In genomic region chr2:151946856-151947523, GRCh38 we compare ENCODE assay signal across 8 cellular contexts.
A peak's percentile ranks its signal among the peaks of the same experiment; 100 is the strongest.
DNase-seq lines count a peak whose midpoint lies in the region; ATAC-seq, FAIRE-seq and TF ChIP-seq lines count a peak whose summit lies in the region.

No MANE protein-coding gene starts in this region.

- POLR2A ChIA-PET in BJ (lab: Charles Lee): no interaction called here

- peak; percentile 78 for ATAC-seq in GM18909 (IDR thresholded peaks at IDR 0.05; ENCODE audit: poor library complexity, unreplicated experiment)
- ATAC-seq in HG03558 (IDR thresholded peaks at IDR 0.05; ENCODE audit: extremely low read depth, unreplicated experiment): peak; percentile 46
- ATAC-seq in lower lobe of right lung: peak; percentile 83 to 84
- ATAC-seq in HG02885 (IDR thresholded peaks at IDR 0.05; ENCODE audit: poor library complexity, unreplicated experiment): no peak

- H3K27ac ChIP-seq in SJCRH30 (no peak overlapping the region), lower lobe of right lung (no peak overlapping the region)

- DNase-seq in BJ (ENCODE audit: low read depth): no peak
- peak; percentile 60 to 79 for DNase-seq in SJCRH30
- peak; percentile 16 to 42 for DNase-seq in dermis microvascular lymphatic vessel endothelial cell (ENCODE audit: low read depth in 2 of 2)
- no peak for DNase-seq in lower lobe of right lung
- DNase-seq in urothelium cell line (ENCODE audit: low spot score): peak; percentile 27

- intact Hi-C loops in lower lobe of right lung (cut with DNase I): no loop called here

- no peak for FAIRE-seq in urothelium cell line (lab: Jason Lieb, UNC)

- no peaks in the 10 kb centered on the region for H3K36me3 ChIP-seq in BJ (ENCODE audit: control insufficient read depth, insufficient read depth, low read length)
- no peaks in the 10 kb centered on the region for H3K36me3 ChIP-seq in SJCRH30
- H3K36me3 ChIP-seq in lower lobe of right lung: no peaks in the 10 kb centered on the region

- TF ChIP-seq CTCF in BJ (IDR thresholded peaks at IDR 0.05; ENCODE audit: insufficient read depth, low read depth, low read length) (peak; percentile 43; the same call in 1 of the 2 replicates), lower lobe of right lung (IDR thresholded peaks at IDR 0.05) (peak; percentile 51)

- H3K4me1 ChIP-seq in SJCRH30 (peaks cover 4% of the 10 kb centered on the region; the same call in 1 of the 2 replicates), lower lobe of right lung (peaks cover 17% of the 10 kb centered on the region)

- no peaks in the 10 kb centered on the region for H3K27me3 ChIP-seq in BJ (ENCODE audit: control insufficient read depth, insufficient read depth, low read length)
- no peaks in the 10 kb centered on the region for H3K27me3 ChIP-seq in SJCRH30
- H3K27me3 ChIP-seq in lower lobe of right lung (ENCODE audit: low read depth): no peaks in the 10 kb centered on the region

- no peaks in the 10 kb centered on the region for H3K9me3 ChIP-seq in SJCRH30 (replicated peaks)
- no peaks in the 10 kb centered on the region for H3K9me3 ChIP-seq in lower lobe of right lung

- H3K4me3 ChIP-seq in BJ (ENCODE audit: low read depth, low read length): no peak overlapping the region
- peak overlapping the region; percentile 28 for H3K4me3 ChIP-seq in SJCRH30
- peak overlapping the region; percentile 36 for H3K4me3 ChIP-seq in lower lobe of right lung

- CTCF ChIA-PET in BJ (lab: Yijun Ruan, JAX): no interaction called here

Comparison
In these comparisons a context has a peak if more than half of its experiments do, and no peak if none do; other contexts are left out.
1. DNase-seq: peak in SJCRH30 (2 of 2), dermis microvascular lymphatic vessel endothelial cell (2 of 2) and urothelium cell line (single experiment); none in BJ (single experiment) and lower lobe of right lung (single experiment).